In the genomic region with DNA sequence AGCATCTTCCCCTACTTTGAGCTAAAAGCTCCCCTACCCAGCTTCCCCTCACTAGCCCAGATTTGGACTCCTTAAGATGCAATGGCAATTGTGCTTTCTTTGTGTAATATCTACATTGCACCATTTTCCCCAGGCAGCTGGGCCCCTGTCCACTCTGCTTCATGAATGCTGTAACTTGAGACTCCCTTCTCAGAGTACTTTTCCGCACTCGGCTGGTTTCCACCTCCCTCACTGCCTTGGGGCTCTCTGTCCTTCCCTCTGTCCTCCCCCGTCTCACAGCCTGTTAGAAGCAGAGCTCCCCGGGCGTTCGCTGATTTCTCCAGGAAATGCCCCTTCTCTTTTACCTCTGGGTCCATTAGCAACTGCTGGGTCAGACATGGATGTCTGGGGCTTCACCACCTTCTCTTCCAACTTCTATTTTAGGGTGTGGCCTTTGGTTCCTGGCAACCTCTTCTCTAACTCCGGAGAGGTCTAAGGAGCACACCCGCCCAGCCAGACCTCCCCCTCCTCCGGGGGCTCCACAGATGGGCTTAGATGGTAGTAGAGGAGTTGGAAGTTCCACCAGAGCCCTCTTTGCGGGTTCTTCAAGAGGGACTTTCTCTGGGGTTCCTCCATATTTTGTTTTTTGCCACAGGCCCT, we compare ENCODE assay signal across 14 cellular contexts. TPM values are rescaled to one million over a fixed set of nuclear protein-coding genes. Genes with fewer than 3 reads are reported as not detected.
A peak's percentile ranks its signal among the peaks of the same experiment; 100 is the strongest.
DNase-seq lines count a peak whose midpoint lies in the region; TF ChIP-seq lines count a peak whose summit lies in the region.
"Had no signal": no experiment of that assay in that cellular context is flagged by ENCODE, and none has a peak within 500 bp of the region (broad histone marks: within the 10 kb centered on the region; RNA-seq: fewer than 3 reads in every experiment).

No MANE protein-coding gene starts in this region.

- intact Hi-C loops in posterior vena cava (cut with DNase I), result no loop called here

- DNase-seq in DMS53 (lab: John Stamatoyannopoulos, UW) (peak; percentile 15), DMS53 treated with DMSO at 0.1 percent for 48 hours (lab: John Stamatoyannopoulos, UW; ENCODE audit: unreplicated experiment) (no peak), NCI-H526 treated with DMSO at 0.1 percent for 48 hours (lab: John Stamatoyannopoulos, UW) (peak; percentile 0), fibroblast of pulmonary artery (ENCODE audit: low read depth) (peak; percentile 82), posterior vena cava (ENCODE audit: low spot score) (peak; percentile 73), C1 segment of cervical spinal cord (lab: John Stamatoyannopoulos, UW) (no peak), SK-N-DZ (ENCODE audit: low spot score) (no peak), HT-29 (ENCODE audit: low spot score) (no peak)
- DNase-seq: 8988T, cerebellar nuclear complex, NCI-H524 treated with DMSO at 0.1 percent for 48 hours had no signal

- TF ChIP-seq CTCF in fibroblast of pulmonary artery (IDR thresholded peaks at IDR 0.05; ENCODE audit: low read length, missing control alignments), result no peak

- H3K4me3 ChIP-seq in fibroblast of pulmonary artery (replicated peaks; ENCODE audit: low read depth, low read length), result no peak overlapping the region
- H3K4me3 ChIP-seq: tibial nerve had no signal

RNA-seq across cellular contexts. Expression of gene TMEM72, which starts 2.9 kb away (rescaled TPM):
- total RNA-seq in posterior vena cava, result not detected
- not detected in 2 replicates for polyA plus RNA-seq in SK-N-DZ (2014; cell fraction: cytosol; rRNA removed)
- polyA plus RNA-seq in SK-N-DZ (2014; cell fraction: nucleus; rRNA removed), result not detected in 2 replicates
- total RNA-seq in HT-29 (2014; rRNA removed; shearing (Covaris generic)), result not detected in 2 replicates
- total RNA-seq: natural killer cell treated with Interleukin-12 subunit alpha and Interleukin-12 subunit beta and Interleukin-15 and Interleukin-18, amount 100 ng/mL, for 72 hours; T-helper 1 cell treated with Interleukin-12 subunit alpha and Interleukin-12 subunit beta and Interleukin-4 antibody, amounts not matched to agents 30 ng/mL and 1 ng/mL, for 36 hours had no signal

RNA-seq across cellular contexts. Expression of gene RASSF4, which starts 51.4 kb away (rescaled TPM):
- 10 to 100 TPM; 15.5 to 37.9 TPM for total RNA-seq in posterior vena cava
- 4.0 and 4.5 TPM in 2 replicates for polyA plus RNA-seq in SK-N-DZ (2014; cell fraction: cytosol; rRNA removed)
- 9.5 and 13.3 TPM in 2 replicates for polyA plus RNA-seq in SK-N-DZ (2014; cell fraction: nucleus; rRNA removed)
- total RNA-seq in HT-29 (2014; rRNA removed; shearing (Covaris generic)), result 1.2 and 2.7 TPM in 2 replicates

Comparison
In these comparisons a context has a peak if more than half of its experiments do, and no peak if none do; other contexts are left out.
1. DNase-seq: peak in DMS53 (single experiment), NCI-H526 treated with DMSO at 0.1 percent for 48 hours (single experiment), fibroblast of pulmonary artery (single experiment) and posterior vena cava (single experiment); none in DMS53 treated with DMSO at 0.1 percent for 48 hours (single experiment), C1 segment of cervical spinal cord (0 of 14), SK-N-DZ (single experiment) and HT-29 (single experiment).